12 cellular contexts compared by ENCODE assay signal in genomic region chr10:132532784-132533560, GRCh38. TPM values are rescaled to one million over a fixed set of nuclear protein-coding genes. Genes with fewer than 3 reads are reported as not detected.
A peak's percentile ranks its signal among the peaks of the same experiment; 100 is the strongest.
DNase-seq lines count a peak whose midpoint lies in the region; ATAC-seq and TF ChIP-seq lines count a peak whose summit lies in the region.
"Had no signal": no experiment of that assay in that cellular context is flagged by ENCODE, and none has a peak within 500 bp of the region (broad histone marks: within the 10 kb centered on the region; RNA-seq: fewer than 3 reads in every experiment).

No MANE protein-coding gene starts in this region.

- no TSS peak for BruUV-seq in MCF 10A (replicated peaks; lab: Mats Ljungman, UMichigan)

- H3K27me3 Mint-ChIP-seq in MCF 10A (ENCODE audit: insufficient read depth, unreplicated experiment) (no peaks in the 10 kb centered on the region), mesothelial cell of epicardium (ENCODE audit: low read depth) (no peaks in the 10 kb centered on the region)

- intact Hi-C loops in MCF 10A (cut with micrococcal nuclease) = loop anchor here (10.0 kb wide), 1 partner anchor 62 kb away; no protein-coding TSS in a partner anchor

- POLR2A ChIA-PET in MCF 10A (lab: Yijun Ruan, JAX) = interaction anchor here (0.6 to 1.2 kb wide), 4 partner anchors 12 to 86 kb away, joined by 3 read pairs; no protein-coding TSS in a partner anchor

- in situ Hi-C loops in Caki2 (cut with HindIII; ENCODE audit: low pct_unique_long_range_greater_than_20kb, low sequenced_read_pairs) = no loop called here

- H3K4me1 Mint-ChIP-seq in MCF 10A (ENCODE audit: insufficient read depth, unreplicated experiment) (peaks cover 30% of the 10 kb centered on the region), mesothelial cell of epicardium (peaks cover 41% of the 10 kb centered on the region)

- peak overlapping the region; percentile 89 for H3K27ac Mint-ChIP-seq in MCF 10A (ENCODE audit: low read depth, unreplicated experiment)
- H3K27ac Mint-ChIP-seq in mesothelial cell of epicardium = peak overlapping the region; percentile 83
- H3K27ac Mint-ChIP-seq: CD4-positive, alpha-beta T cell had no signal

- DNase-seq in Caki2 (ENCODE audit: low read depth) (peak; percentile 97), MCF 10A (ENCODE audit: unreplicated experiment) (peak; percentile 85), mesothelial cell of epicardium (ENCODE audit: low spot score in 2 of 2, unreplicated experiment in 2 of 2) (no peak), NCI-H187 treated with DMSO at 0.1 percent for 48 hours (lab: John Stamatoyannopoulos, UW) (no peak), NCI-H1436 (lab: John Stamatoyannopoulos, UW) (no peak)
- DNase-seq: activated T-cell treated with anti-CD3 and anti-CD28 coated beads, Interleukin-2, amount 50 U/mL, for 4 hours; CD4-positive, alpha-beta T cell; cortex of kidney; NCI-H1105 treated with DMSO at 0.1 percent for 48 hours had no signal

- no peaks in the 10 kb centered on the region for H3K9me3 Mint-ChIP-seq in MCF 10A (ENCODE audit: unreplicated experiment)
- peaks cover 24% of the 10 kb centered on the region for H3K9me3 Mint-ChIP-seq in mesothelial cell of epicardium

- H3K36me3 Mint-ChIP-seq in MCF 10A (ENCODE audit: insufficient read depth, unreplicated experiment) (peaks cover 2% of the 10 kb centered on the region), mesothelial cell of epicardium (peaks cover 17% of the 10 kb centered on the region)

- ATAC-seq in HG03442 (IDR thresholded peaks at IDR 0.05; ENCODE audit: unreplicated experiment) = no peak
- no peak for ATAC-seq in HG03045 (IDR thresholded peaks at IDR 0.05; ENCODE audit: unreplicated experiment)
- ATAC-seq: activated T-cell treated with anti-CD3 and anti-CD28 coated beads, Interleukin-2, amount 50 U/mL, for 4 hours had no signal

- TF ChIP-seq RAD21 in Ishikawa (IDR thresholded peaks at IDR 0.05; ENCODE audit: low read depth) = no peak; the same call in 1 of the 2 replicates

- CTCF ChIA-PET in MCF 10A (lab: Yijun Ruan, JAX) = interaction anchor here (0.5 to 2.1 kb wide), 6 partner anchors 11 to 106 kb away, joined by 3 to 10 read pairs (median 4); no protein-coding TSS in a partner anchor

- peak; percentile 85; the same call in 1 of the 2 replicates for TF ChIP-seq EP300 in Ishikawa (IDR thresholded peaks at IDR 0.05; ENCODE audit: borderline replicate concordance)

- TF ChIP-seq CTCF in MCF 10A (IDR thresholded peaks at IDR 0.05; ENCODE audit: unreplicated experiment) (no peak), mesothelial cell of epicardium (IDR thresholded peaks at IDR 0.05; ENCODE audit: unreplicated experiment) (no peak)

- H3K4me3 Mint-ChIP-seq in MCF 10A (ENCODE audit: unreplicated experiment) (peak overlapping the region; percentile 47), mesothelial cell of epicardium (no peak overlapping the region)
- H3K4me3 Mint-ChIP-seq: activated T-cell treated with anti-CD3 and anti-CD28 coated beads, Interleukin-2, amount 50 U/mL, for 4 hours had no signal

TF ChIP-seq in Ishikawa, 13 proteins besides CTCF, POLR2A, EP300 and RAD21:
- TF ChIP-seq TCF12 (IDR thresholded peaks at IDR 0.05; ENCODE audit: low read depth) = peak; percentile 88
- TF ChIP-seq CEBPB (IDR thresholded peaks at IDR 0.05) = no peak
- no peak for TF ChIP-seq ZBTB7A (IDR thresholded peaks at IDR 0.05; ENCODE audit: low read depth)
- peak; percentile 76 for TF ChIP-seq NFIC (IDR thresholded peaks at IDR 0.05)
- no peak for TF ChIP-seq EGR1 (IDR thresholded peaks at IDR 0.05)
- peak; percentile 75 for TF ChIP-seq FOXM1 (IDR thresholded peaks at IDR 0.05; ENCODE audit: borderline replicate concordance, low read depth)
- no peak for TF ChIP-seq YY1 (IDR thresholded peaks at IDR 0.05; ENCODE audit: low read depth)
- TF ChIP-seq TEAD4 (IDR thresholded peaks at IDR 0.05) = peak; percentile 83
- TF ChIP-seq, protein P1, sequence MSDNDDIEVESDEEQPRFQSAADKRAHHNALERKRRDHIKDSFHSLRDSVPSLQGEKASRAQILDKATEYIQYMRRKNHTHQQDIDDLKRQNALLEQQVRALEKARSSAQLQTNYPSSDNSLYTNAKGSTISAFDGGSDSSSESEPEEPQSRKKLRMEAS (IDR thresholded peaks at IDR 0.05) = peak; percentile 30; the same call in 1 of the 2 replicates
- peak; percentile 63 for TF ChIP-seq CREB1 (IDR thresholded peaks at IDR 0.05; ENCODE audit: low read depth)

RNA-seq across cellular contexts. Expression of gene INPP5A, which starts 4.6 kb away (rescaled TPM):
- total RNA-seq in Caki2 (2014; rRNA removed; shearing (Covaris generic); ENCODE audit: low replicate concordance) = 21.2 and 47.5 TPM in 2 replicates
- total RNA-seq in MCF 10A (2022) (14.2 and 14.7 TPM in 2 replicates), mesothelial cell of epicardium (36.4 to 41.8 TPM (median 41.0 TPM) in 3 replicates)

Comparison
In these comparisons a context has a peak if more than half of its experiments do, and no peak if none do; other contexts are left out.
1. DNase-seq: peak in Caki2 (single experiment) and MCF 10A (single experiment); none in mesothelial cell of epicardium (0 of 2), NCI-H187 treated with DMSO at 0.1 percent for 48 hours (single experiment) and NCI-H1436 (single experiment).